23 cellular contexts compared by ENCODE assay signal in the genomic region with DNA sequence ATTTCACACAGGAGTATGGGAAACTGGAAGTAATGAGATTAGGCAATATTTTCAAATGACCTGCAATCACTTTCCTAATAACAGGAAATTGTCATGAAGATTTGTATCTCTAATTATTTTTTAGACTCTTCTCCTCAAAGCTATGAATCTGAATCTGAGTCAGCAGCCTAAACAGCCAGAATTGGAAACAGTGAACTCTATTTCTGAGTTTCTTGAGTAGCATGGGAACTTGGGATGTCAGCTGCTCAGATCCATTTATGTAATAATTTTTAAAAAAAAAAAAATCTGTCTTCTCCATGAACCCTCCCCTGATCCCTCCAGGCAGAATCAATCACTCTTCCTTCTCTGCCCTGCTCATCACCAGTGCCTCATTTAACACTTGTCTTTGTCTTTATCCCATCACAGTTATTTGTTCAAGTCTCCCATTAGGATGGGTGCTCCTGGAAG.
DNase-seq lines count a peak whose midpoint lies in the region; ATAC-seq and TF ChIP-seq lines count a peak whose summit lies in the region.
"Had no signal": no experiment of that assay in that cellular context is flagged by ENCODE, and none has a peak within 500 bp of the region (broad histone marks: within the 10 kb centered on the region; RNA-seq: fewer than 3 reads in every experiment).

No MANE protein-coding gene starts in this region.

- no peak overlapping the region for H2BK15ac ChIP-seq in mesenchymal stem cell (ENCODE audit: low read depth, poor library complexity, severe bottlenecking)

- no peaks in the 10 kb centered on the region for H3F3A ChIP-seq in PC-3 (ENCODE audit: low read length, unreplicated experiment)

- H3K9me3 Mint-ChIP-seq in HFFc6: no peaks in the 10 kb centered on the region
- H3K9me3 Mint-ChIP-seq in stimulated activated memory B cell treated with anti-CD40 and anti-IgM and Interleukin-4, amounts not matched to agents 10 μg/mL and 1 μg/mL and 100 μg/mL, for 72 hours: peaks cover 2% of the 10 kb centered on the region
- H3K9me3 Mint-ChIP-seq: type B pancreatic cell had no signal

- TF ChIP-seq CTCF in AG04449 (IDR thresholded peaks at IDR 0.05; ENCODE audit: insufficient read depth, low read length, missing control alignments) (no peak), HFFc6 (IDR thresholded peaks at IDR 0.05) (no peak), PC-3 (conservative IDR thresholded peaks at IDR 0.05; ENCODE audit: low read depth, low read length) (no peak)

- no peaks in the 10 kb centered on the region for H3K36me3 ChIP-seq in mesenchymal stem cell (ENCODE audit: control insufficient read depth in 1 of 2, insufficient read depth in 2 of 2, low read depth in 1 of 2, low read length in 2 of 2)
- no peaks in the 10 kb centered on the region for H3K36me3 ChIP-seq in PC-3 (ENCODE audit: low read depth, low read length)
- H3K36me3 ChIP-seq: ascending aorta, colonic mucosa, MG63 had no signal

- peaks cover 77% of the 10 kb centered on the region for H3K4me1 Mint-ChIP-seq in HFFc6 (ENCODE audit: low read depth)
- no peaks in the 10 kb centered on the region for H3K4me1 Mint-ChIP-seq in stimulated activated memory B cell treated with anti-CD40 and anti-IgM and Interleukin-4, amounts not matched to agents 10 μg/mL and 1 μg/mL and 100 μg/mL, for 72 hours
- H3K4me1 Mint-ChIP-seq: memory B cell, nephron progenitor cell had no signal

- no peak overlapping the region for H3K4me2 ChIP-seq in mesenchymal stem cell (ENCODE audit: low read length, poor library complexity, severe bottlenecking)
- no peak overlapping the region for H3K4me2 ChIP-seq in PC-3 (ENCODE audit: low read length)
- H3K4me2 ChIP-seq: A549, hepatocyte had no signal

- no peak overlapping the region for H2BK5ac ChIP-seq in mesenchymal stem cell (ENCODE audit: low read depth, low read length, poor library complexity, severe bottlenecking)

- no peak overlapping the region for H3K4ac ChIP-seq in mesenchymal stem cell (ENCODE audit: low read depth in 1 of 2, low read length in 2 of 2)

- no peak overlapping the region for H3K23ac ChIP-seq in mesenchymal stem cell (ENCODE audit: low read length in 2 of 2)

- H3K9me2 ChIP-seq in PC-3 (replicated peaks; ENCODE audit: low read length): no peaks in the 10 kb centered on the region

- H2AK5ac ChIP-seq in mesenchymal stem cell (ENCODE audit: low read length, severe bottlenecking): no peak overlapping the region

- H3K9ac ChIP-seq in mesenchymal stem cell (ENCODE audit: low read length) (peak overlapping the region; percentile 10), PC-3 (ENCODE audit: low read length) (no peak overlapping the region)

- H3K27ac Mint-ChIP-seq in HFFc6: peak overlapping the region; percentile 76
- H3K27ac Mint-ChIP-seq in stimulated activated memory B cell treated with anti-CD40 and anti-IgM and Interleukin-4, amounts not matched to agents 10 μg/mL and 1 μg/mL and 100 μg/mL, for 72 hours: no peak overlapping the region
- H3K27ac Mint-ChIP-seq: memory B cell, nephron progenitor cell, type B pancreatic cell had no signal

- ATAC-seq in PC-3 (no peak), HG03565 (IDR thresholded peaks at IDR 0.05; ENCODE audit: unreplicated experiment) (no peak), GM18511 (IDR thresholded peaks at IDR 0.05; ENCODE audit: unreplicated experiment) (no peak)
- no peak for ATAC-seq in stimulated activated memory B cell treated with anti-CD40 and anti-IgM and Interleukin-4, amounts not matched to agents 10 μg/mL and 1 μg/mL and 100 μg/mL, for 72 hours
- ATAC-seq: A549 had no signal

- no peak overlapping the region for H3K18ac ChIP-seq in mesenchymal stem cell (ENCODE audit: low read depth in 1 of 2, low read length in 2 of 2)

- H4K8ac ChIP-seq in mesenchymal stem cell (ENCODE audit: low read length): no peak overlapping the region

- H2BK12ac ChIP-seq in mesenchymal stem cell (ENCODE audit: low read length in 2 of 2): no peak overlapping the region

- H3K27me3 ChIP-seq in mesenchymal stem cell (ENCODE audit: control insufficient read depth in 1 of 2, insufficient read depth in 1 of 2, low read length in 2 of 2): no peaks in the 10 kb centered on the region
- H3K27me3 ChIP-seq in PC-3 (ENCODE audit: low read length): no peaks in the 10 kb centered on the region
- H3K27me3 ChIP-seq: ascending aorta, colonic mucosa, hepatocyte, MG63 had no signal

- H4K20me1 ChIP-seq in PC-3 (ENCODE audit: low read length): no peaks in the 10 kb centered on the region

- intact Hi-C loops in PC-3 (cut with micrococcal nuclease): loop anchor here (10.0 kb wide), 1 partner anchor 89 kb away; no protein-coding TSS in a partner anchor

- DNase-seq in AG04449 (ENCODE audit: low read depth, low spot score): peak; percentile 44
- peak; percentile 71 for DNase-seq in HFFc6
- DNase-seq in caudate nucleus (lab: John Stamatoyannopoulos, UW): peak in 5 of 61 donors; percentile 19 to 69 (median 38)
- DNase-seq in mesenchymal stem cell: peak; percentile 43
- no peak for DNase-seq in PC-3
- DNase-seq: activated CD4-positive, CD25-positive, alpha-beta regulatory T cell treated with anti-CD3 and anti-CD28 coated beads, Interleukin-2, amount 50 U/mL, for 72 hours; activated CD8-positive, alpha-beta memory T cell treated with anti-CD3 and anti-CD28 coated beads, Interleukin-2, amount 50 U/mL, for 48 hours; activated gamma-delta T cell treated with Interleukin-2 at 50 U/mL for 16 hours; colonic mucosa; MG63; NCI-H1694; NCI-H446; nephron progenitor cell; stimulated activated naive CD4-positive, alpha-beta T cell had no signal

- POLR2A ChIA-PET in AG04449 (lab: Yijun Ruan, JAX): no interaction called here
- POLR2A ChIA-PET in PC-3 (lab: Charles Lee; ENCODE audit: unreplicated experiment): no interaction called here

- H3K79me1 ChIP-seq in mesenchymal stem cell (replicated peaks; ENCODE audit: low read length, poor library complexity, severe bottlenecking): no peaks in the 10 kb centered on the region

- H3K9me3 ChIP-seq in mesenchymal stem cell (ENCODE audit: control insufficient read depth, low read length) (no peaks in the 10 kb centered on the region), PC-3 (ENCODE audit: low read length) (no peaks in the 10 kb centered on the region)
- H3K9me3 ChIP-seq: A549, ascending aorta, colonic mucosa, MG63 had no signal

- no peaks in the 10 kb centered on the region for H3K27me3 Mint-ChIP-seq in HFFc6 (ENCODE audit: insufficient read depth)
- no peaks in the 10 kb centered on the region for H3K27me3 Mint-ChIP-seq in stimulated activated memory B cell treated with anti-CD40 and anti-IgM and Interleukin-4, amounts not matched to agents 10 μg/mL and 1 μg/mL and 100 μg/mL, for 72 hours
- H3K27me3 Mint-ChIP-seq: memory B cell, type B pancreatic cell had no signal

- H3K79me2 ChIP-seq in PC-3 (ENCODE audit: low read length): no peaks in the 10 kb centered on the region
- H3K79me2 ChIP-seq: hepatocyte had no signal

- no peak overlapping the region for H4K91ac ChIP-seq in mesenchymal stem cell (ENCODE audit: low read length)

- peak overlapping the region; percentile 17; the same call in 1 of the 2 replicates for H3K4me3 Mint-ChIP-seq in HFFc6
- no peak overlapping the region for H3K4me3 Mint-ChIP-seq in stimulated activated memory B cell treated with anti-CD40 and anti-IgM and Interleukin-4, amounts not matched to agents 10 μg/mL and 1 μg/mL and 100 μg/mL, for 72 hours
- H3K4me3 Mint-ChIP-seq: memory B cell, nephron progenitor cell, type B pancreatic cell had no signal

- H3K36me3 Mint-ChIP-seq in HFFc6 (ENCODE audit: low read depth): peaks cover 10% of the 10 kb centered on the region
- H3K36me3 Mint-ChIP-seq in stimulated activated memory B cell treated with anti-CD40 and anti-IgM and Interleukin-4, amounts not matched to agents 10 μg/mL and 1 μg/mL and 100 μg/mL, for 72 hours: peaks cover 6% of the 10 kb centered on the region
- H3K36me3 Mint-ChIP-seq: type B pancreatic cell had no signal

- H3K4me1 ChIP-seq in mesenchymal stem cell (ENCODE audit: control insufficient read depth, insufficient read depth, low read depth, low read length): no peaks in the 10 kb centered on the region
- no peaks in the 10 kb centered on the region for H3K4me1 ChIP-seq in PC-3 (ENCODE audit: insufficient read depth, low read length)
- H3K4me1 ChIP-seq: A549, ascending aorta, colonic mucosa had no signal

- no peak overlapping the region for H3K4me3 ChIP-seq in AG04449 (ENCODE audit: low read depth, low read length)
- no peak overlapping the region for H3K4me3 ChIP-seq in mesenchymal stem cell (ENCODE audit: insufficient read depth in 1 of 2, low read depth in 1 of 2, low read length in 2 of 2)
- no peak overlapping the region for H3K4me3 ChIP-seq in PC-3 (ENCODE audit: low read length)
- H3K4me3 ChIP-seq: A549, ascending aorta, colonic mucosa, hepatocyte, MG63 had no signal

- H3K27ac ChIP-seq in caudate nucleus (ENCODE audit: low read depth, low read length): peak overlapping the region; percentile 73
- H3K27ac ChIP-seq in mesenchymal stem cell (ENCODE audit: low read length, poor library complexity, severe bottlenecking): no peak overlapping the region
- no peak overlapping the region for H3K27ac ChIP-seq in PC-3 (ENCODE audit: low read length)
- H3K27ac ChIP-seq: A549, ascending aorta, colonic mucosa, epithelial cell of prostate, hepatocyte had no signal

- no TSS peak for BruUV-seq in PC-3 (replicated peaks; lab: Mats Ljungman, UMichigan)

- CTCF ChIA-PET in AG04449 (lab: Yijun Ruan, JAX) (interaction anchor here (1.3 kb wide), 1 partner anchor 78 kb away, joined by 3 read pairs; no protein-coding TSS in a partner anchor), PC-3 (lab: Charles Lee) (no interaction called here)

- H2AFZ ChIP-seq in mesenchymal stem cell (ENCODE audit: low read depth, low read length) (no peak overlapping the region), PC-3 (ENCODE audit: low read length) (no peak overlapping the region)
- H2AFZ ChIP-seq: hepatocyte had no signal

- no peak overlapping the region for H3K14ac ChIP-seq in mesenchymal stem cell (ENCODE audit: low read length in 2 of 2)

- H2BK120ac ChIP-seq in mesenchymal stem cell (ENCODE audit: low read depth, low read length): no peak overlapping the region
